In genomic region chr12:115776399-115776798, GRCh38 we compare ENCODE assay signal across 28 cellular contexts.
"Had no signal": no experiment of that assay in that cellular context is flagged by ENCODE, and none has a peak within 500 bp of the region (broad histone marks: within the 10 kb centered on the region; RNA-seq: fewer than 3 reads in every experiment).

No MANE protein-coding gene starts in this region.

- H3K4me3 Mint-ChIP-seq: nephron; neural progenitor cell; stimulated activated effector memory CD8-positive, alpha-beta T cell treated with anti-CD3 and anti-CD28 coated beads, Interleukin-12 subunit alpha, Interleukin-12 subunit beta, amount 100 ng/mL, for 72 hours; stimulated activated naive B cell treated with anti-CD40 and anti-IgM and Interleukin-4, amounts not matched to agents 10 μg/mL and 1 μg/mL and 100 μg/mL, for 72 hours; stimulated activated naive CD8-positive, alpha-beta T cell treated with anti-CD3 and anti-CD28 coated beads, Interleukin-15, Interleukin-2, amounts not matched to agents 100 ng/mL and 50 ng/mL, for 24 hours had no signal

- H2AFZ ChIP-seq: neural progenitor cell, parathyroid adenoma had no signal

- ATAC-seq: psoas muscle; right cardiac atrium; right lobe of liver; stimulated activated effector memory CD8-positive, alpha-beta T cell treated with anti-CD3 and anti-CD28 coated beads, Interleukin-12 subunit alpha, Interleukin-12 subunit beta, amount 100 ng/mL, for 72 hours; stimulated activated naive B cell treated with anti-CD40 and anti-IgM and Interleukin-4, amounts not matched to agents 10 μg/mL and 1 μg/mL and 100 μg/mL, for 72 hours had no signal

- H3K36me3 ChIP-seq: neural progenitor cell, ovary, right lobe of liver, sigmoid colon, stomach, thoracic aorta, thyroid gland, tibial nerve, upper lobe of left lung, vagina had no signal

- H3K27me3 ChIP-seq: neural progenitor cell, ovary, right lobe of liver, sigmoid colon, stomach, thyroid gland, tibial nerve, upper lobe of left lung, vagina had no signal

- H3K9me3 ChIP-seq: ovary, right lobe of liver, sigmoid colon, thoracic aorta, thyroid gland, upper lobe of left lung, vagina had no signal

- H3K27me3 Mint-ChIP-seq: progenitor cell of endocrine pancreas had no signal

- H3K36me3 Mint-ChIP-seq: neural progenitor cell; stimulated activated effector memory CD8-positive, alpha-beta T cell treated with anti-CD3 and anti-CD28 coated beads, Interleukin-12 subunit alpha, Interleukin-12 subunit beta, amount 100 ng/mL, for 72 hours; stimulated activated naive B cell treated with anti-CD40 and anti-IgM and Interleukin-4, amounts not matched to agents 10 μg/mL and 1 μg/mL and 100 μg/mL, for 72 hours had no signal

- H3K9ac ChIP-seq: neural progenitor cell, parathyroid adenoma had no signal

- H3K4me1 ChIP-seq: neural progenitor cell, parathyroid adenoma, psoas muscle, right lobe of liver, sigmoid colon, stomach, tibial nerve, upper lobe of left lung, vagina had no signal

- FAIRE-seq: small intestine, urothelium cell line had no signal

- H3K4me3 ChIP-seq: neural progenitor cell, ovary, psoas muscle, right lobe of liver, sigmoid colon, stomach, thoracic aorta, thyroid gland, tibial nerve, upper lobe of left lung, vagina had no signal

- DNase-seq: occipital lobe; ovary; posterior cingulate gyrus; psoas muscle; right cardiac atrium; right lobe of liver; sigmoid colon; small intestine; stimulated activated CD4-positive, alpha-beta T cell treated with anti-CD3 and anti-CD28 coated beads, Interleukin-15, amount 100 ng/mL, for 24 hours; stimulated activated CD4-positive, alpha-beta T cell treated with anti-CD3 and anti-CD28 coated beads, Interleukin-2, amount 100 ng/mL, for 24 hours; stimulated activated CD4-positive, alpha-beta T cell treated with anti-CD3 and anti-CD28 coated beads, Interleukin-2, amount 100 ng/mL, for 48 hours; stimulated activated CD4-positive, alpha-beta T cell treated with anti-CD3 and anti-CD28 coated beads, Interleukin-4, amount 100 ng/mL, for 24 hours; stimulated activated naive B cell treated with anti-CD40 and anti-IgM and Interleukin-4, amounts not matched to agents 10 μg/mL and 1 μg/mL and 100 μg/mL, for 72 hours; stimulated activated naive CD4-positive, alpha-beta T cell treated with Interleukin-2 at 50 U/mL for 16 hours; stomach; thyroid gland; trophoblast cell; upper lobe of left lung had no signal

- H3K27ac ChIP-seq: neural progenitor cell, ovary, parathyroid adenoma, psoas muscle, right lobe of liver, sigmoid colon, stomach, thoracic aorta, thyroid gland, tibial nerve, upper lobe of left lung, vagina had no signal

- H3K27ac Mint-ChIP-seq: nephron; neural progenitor cell; progenitor cell of endocrine pancreas; stimulated activated effector memory CD8-positive, alpha-beta T cell treated with anti-CD3 and anti-CD28 coated beads, Interleukin-12 subunit alpha, Interleukin-12 subunit beta, amount 100 ng/mL, for 72 hours; stimulated activated naive B cell treated with anti-CD40 and anti-IgM and Interleukin-4, amounts not matched to agents 10 μg/mL and 1 μg/mL and 100 μg/mL, for 72 hours; stimulated activated naive CD8-positive, alpha-beta T cell treated with anti-CD3 and anti-CD28 coated beads, Interleukin-15, Interleukin-2, amounts not matched to agents 100 ng/mL and 50 ng/mL, for 24 hours had no signal

- H3K4me2 ChIP-seq: neural progenitor cell had no signal

- H3K79me2 ChIP-seq: parathyroid adenoma had no signal

- H3K9me3 Mint-ChIP-seq: neural progenitor cell; stimulated activated naive CD8-positive, alpha-beta T cell treated with anti-CD3 and anti-CD28 coated beads, Interleukin-15, Interleukin-2, amounts not matched to agents 100 ng/mL and 50 ng/mL, for 24 hours had no signal

- H3K4me1 Mint-ChIP-seq: nephron; stimulated activated effector memory CD8-positive, alpha-beta T cell treated with anti-CD3 and anti-CD28 coated beads, Interleukin-12 subunit alpha, Interleukin-12 subunit beta, amount 100 ng/mL, for 72 hours; stimulated activated naive B cell treated with anti-CD40 and anti-IgM and Interleukin-4, amounts not matched to agents 10 μg/mL and 1 μg/mL and 100 μg/mL, for 72 hours had no signal
